Comparison of ENCODE assay signal across 9 cellular contexts in the genomic region with DNA sequence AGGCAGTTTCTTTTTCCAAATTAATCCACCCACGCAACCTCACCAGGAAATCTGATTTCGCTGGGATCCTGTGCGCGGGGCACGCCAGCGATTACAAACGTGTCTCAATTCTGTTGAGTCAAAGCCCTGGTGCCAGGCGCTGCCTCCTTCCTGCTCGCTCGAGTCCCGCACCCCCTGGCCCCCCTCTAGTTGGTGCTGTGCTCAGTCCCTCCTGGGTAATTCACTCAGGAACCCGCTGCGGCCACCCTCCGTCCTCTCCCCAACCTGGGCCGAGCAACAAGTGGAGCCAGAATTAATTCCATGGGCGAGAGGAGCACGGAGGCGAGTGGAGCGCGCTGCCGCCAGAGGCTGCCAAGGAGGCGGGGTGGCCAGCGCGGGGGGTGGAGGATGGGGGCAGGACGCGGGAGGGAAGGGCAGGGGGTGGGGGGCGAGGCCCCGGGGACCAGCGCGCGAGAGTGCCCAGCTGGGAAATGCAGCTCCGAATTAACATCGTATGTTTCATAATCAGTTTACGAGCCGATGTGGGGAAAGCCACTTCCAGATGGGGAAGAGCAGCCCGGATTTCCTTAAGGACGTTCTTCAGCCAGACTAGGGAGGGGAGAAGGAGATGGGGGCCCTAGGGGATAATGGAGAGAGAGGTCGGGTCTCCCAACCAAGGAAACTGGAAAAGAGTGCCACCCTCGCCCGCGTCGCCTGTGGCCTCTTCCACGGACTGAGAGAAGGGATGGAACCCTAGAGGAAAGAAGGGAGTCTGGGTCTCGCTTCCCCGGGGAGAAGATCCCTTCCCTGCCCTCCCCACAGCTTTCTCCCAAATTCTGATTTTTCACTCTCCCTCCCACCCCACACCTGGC. TPM values are rescaled to one million over a fixed set of nuclear protein-coding genes. Genes with fewer than 3 reads are reported as not detected.
DNase-seq lines count a peak whose midpoint lies in the region; ATAC-seq, FAIRE-seq and TF ChIP-seq lines count a peak whose summit lies in the region.
"Had no signal": no experiment of that assay in that cellular context is flagged by ENCODE, and none has a peak within 500 bp of the region (broad histone marks: within the 10 kb centered on the region; RNA-seq: fewer than 3 reads in every experiment).

No MANE protein-coding gene starts in this region.

- CTCF ChIA-PET in BJ (lab: Yijun Ruan, JAX) (interaction anchor here (0.6 to 4.3 kb wide), 8 partner anchors 9 to 499 kb away, joined by 3 to 36 read pairs (median 4); no protein-coding TSS in a partner anchor), SK-N-SH (lab: Yijun Ruan, JAX) (interaction anchor here (1.6 to 1.8 kb wide), 2 partner anchors 240 to 770 kb away, joined by 3 to 4 read pairs; no protein-coding TSS in a partner anchor)

- no peak overlapping the region for H2AFZ ChIP-seq in SK-N-SH (ENCODE audit: low read depth)
- peak overlapping the region; percentile 30 for H2AFZ ChIP-seq in osteoblast (ENCODE audit: low read length)

- ATAC-seq in gastroesophageal sphincter (peak; percentile 24), GM19463 (IDR thresholded peaks at IDR 0.05; ENCODE audit: unreplicated experiment) (no peak), right lobe of liver (no peak)

- DNase-seq in BJ (ENCODE audit: low read depth) (peak; percentile 71), SK-N-SH (peak; percentile 83), osteoblast (ENCODE audit: insufficient read length, low spot score, missing footprints) (peak; percentile 97), GM12891 (ENCODE audit: insufficient read length, low spot score) (no peak), GM19239 (ENCODE audit: insufficient read length, low spot score) (no peak), right lobe of liver (no peak)
- DNase-seq: stimulated activated CD4-positive, alpha-beta T cell treated with anti-CD3 and anti-CD28 coated beads, Interleukin-15, amount 100 ng/mL, for 24 hours had no signal

- H3K27ac ChIP-seq in SK-N-SH (ENCODE audit: low read depth in 2 of 2, low read length in 1 of 2) (peak overlapping the region in 1 of 2 experiments; percentile 77; a peak in 3 of 4 replicates), gastroesophageal sphincter (peak overlapping the region in 3 of 4 donors; percentile 12 to 63 (median 57)), osteoblast (ENCODE audit: low read depth, low read length) (peak overlapping the region; percentile 92), right lobe of liver (no peak overlapping the region)

- H3K9me3 ChIP-seq in SK-N-SH (no peaks in the 10 kb centered on the region), gastroesophageal sphincter (no peaks in the 10 kb centered on the region), osteoblast (ENCODE audit: low read depth, low read length) (no peaks in the 10 kb centered on the region), right lobe of liver (no peaks in the 10 kb centered on the region)

- no peak for FAIRE-seq in GM12891 (lab: Jason Lieb, UNC)
- FAIRE-seq in GM19239 (lab: Jason Lieb, UNC), result no peak

- TF ChIP-seq POLR2A in gastroesophageal sphincter (IDR thresholded peaks at IDR 0.05), result no peak
- no peak for TF ChIP-seq POLR2A in GM12891 (IDR thresholded peaks at IDR 0.05; ENCODE audit: low read depth, low read length)
- no peak for TF ChIP-seq POLR2A in right lobe of liver (IDR thresholded peaks at IDR 0.05)

- H4K20me1 ChIP-seq in SK-N-SH (ENCODE audit: insufficient read depth), result no peaks in the 10 kb centered on the region
- no peaks in the 10 kb centered on the region for H4K20me1 ChIP-seq in osteoblast (ENCODE audit: insufficient read depth, low read length)

- no peaks in the 10 kb centered on the region for H3K27me3 ChIP-seq in BJ (ENCODE audit: control insufficient read depth, insufficient read depth, low read length)
- H3K27me3 ChIP-seq in SK-N-SH (ENCODE audit: insufficient read depth), result no peaks in the 10 kb centered on the region
- peaks cover 39% of the 10 kb centered on the region for H3K27me3 ChIP-seq in gastroesophageal sphincter
- H3K27me3 ChIP-seq in osteoblast (ENCODE audit: insufficient read depth, low read length), result no peaks in the 10 kb centered on the region
- no peaks in the 10 kb centered on the region for H3K27me3 ChIP-seq in right lobe of liver

- H3K4me1 ChIP-seq in SK-N-SH (ENCODE audit: control insufficient read depth in 1 of 2, insufficient read depth in 2 of 2, low read depth in 1 of 2, low read length in 1 of 2), result peaks cover 3 to 16% of the 10 kb centered on the region in 2 experiments; a peak in 2 of 4 replicates
- peaks cover 0 to 64% (median 7%) of the 10 kb centered on the region in 3 donors for H3K4me1 ChIP-seq in gastroesophageal sphincter
- H3K4me1 ChIP-seq in osteoblast (ENCODE audit: insufficient read depth, low read length), result peaks cover 50% of the 10 kb centered on the region
- no peaks in the 10 kb centered on the region for H3K4me1 ChIP-seq in right lobe of liver

- H3K36me3 ChIP-seq in BJ (ENCODE audit: control insufficient read depth, insufficient read depth, low read length) (peaks cover 12% of the 10 kb centered on the region), SK-N-SH (replicated peaks in 1 of 2; ENCODE audit: control insufficient read depth in 1 of 2, insufficient read depth in 2 of 2, low read length in 1 of 2) (peaks cover 15 to 20% of the 10 kb centered on the region in 2 experiments), gastroesophageal sphincter (no peaks in the 10 kb centered on the region), osteoblast (ENCODE audit: insufficient read depth, low read length) (peaks cover 59% of the 10 kb centered on the region), right lobe of liver (no peaks in the 10 kb centered on the region)

- TF ChIP-seq CTCF in BJ (IDR thresholded peaks at IDR 0.05; ENCODE audit: insufficient read depth, low read depth, low read length) (peak; percentile 11; the same call in 1 of the 2 replicates), SK-N-SH (IDR thresholded peaks at IDR 0.05) (peak; percentile 19; the same call in 1 of the 2 replicates), gastroesophageal sphincter (IDR thresholded peaks at IDR 0.05) (peak in 1 of 4 experiments; percentile 19), osteoblast (IDR thresholded peaks at IDR 0.05; ENCODE audit: extremely low read depth, low read depth, low read length) (no peak), right lobe of liver (IDR thresholded peaks at IDR 0.05) (no peak)

- H3F3A ChIP-seq in SK-N-SH (replicated peaks; ENCODE audit: insufficient read depth), result peaks cover 4% of the 10 kb centered on the region

- POLR2A ChIA-PET in BJ (lab: Charles Lee) (interaction anchor here (0.5 to 2.8 kb wide), 7 partner anchors 74 to 760 kb away, joined by 3 to 20 read pairs (median 3); no protein-coding TSS in a partner anchor), SK-N-SH (lab: Yijun Ruan, JAX) (no interaction called here)

- H3K4me3 ChIP-seq in BJ (ENCODE audit: low read depth, low read length), result peak overlapping the region; percentile 68
- H3K4me3 ChIP-seq in SK-N-SH (ENCODE audit: low read depth in 2 of 2, low read length in 1 of 2), result peak overlapping the region; percentile 53 to 68
- H3K4me3 ChIP-seq in gastroesophageal sphincter, result peak overlapping the region; percentile 17 to 91
- peak overlapping the region; percentile 72 for H3K4me3 ChIP-seq in osteoblast (ENCODE audit: insufficient read depth, low read length)
- H3K4me3 ChIP-seq in right lobe of liver, result no peak overlapping the region

- H3K9me2 ChIP-seq in SK-N-SH, result no peaks in the 10 kb centered on the region

- peak overlapping the region; percentile 79 for H3K9ac ChIP-seq in SK-N-SH

- H3K4me2 ChIP-seq in SK-N-SH, result peak overlapping the region; percentile 80
- peak overlapping the region; percentile 97 for H3K4me2 ChIP-seq in osteoblast (ENCODE audit: insufficient read depth, low read length)

- H3K79me2 ChIP-seq in SK-N-SH (ENCODE audit: insufficient read depth) (peaks cover 97% of the 10 kb centered on the region), osteoblast (ENCODE audit: insufficient read depth, low read length) (peaks cover 98% of the 10 kb centered on the region)

- 19% methylated on average over 33 of the region's 45 CpGs for WGBS in SK-N-SH (ENCODE audit: low lambda C conversion rate)
- WGBS in gastroesophageal sphincter (ENCODE audit: low coverage in 1 of 2), 2 donors, result 13 to 17% methylated on average over 13 to 15 of the region's 45 CpGs
- 42% methylated on average over 18 of the region's 45 CpGs for WGBS in right lobe of liver (ENCODE audit: insufficient coverage, low coverage, low lambda C conversion rate, missing lambda C conversion rate)

- no peak for TF ChIP-seq RAD21 in SK-N-SH (IDR thresholded peaks at IDR 0.05; ENCODE audit: low read length)

- no peak for TF ChIP-seq EP300 in SK-N-SH (IDR thresholded peaks at IDR 0.05; ENCODE audit: borderline replicate concordance in 1 of 2, low read depth in 1 of 2, low read length in 1 of 2)
- no peak for TF ChIP-seq EP300 in gastroesophageal sphincter (IDR thresholded peaks at IDR 0.05)

- intact Hi-C loops in right lobe of liver (cut with DNase I), result loop anchor here (10.0 kb wide), 3 partner anchors 264 to 774 kb away; no protein-coding TSS in a partner anchor

TF ChIP-seq in SK-N-SH, 30 proteins besides CTCF, POLR2A, EP300 and RAD21 (continues in another document):
- TF ChIP-seq FOXM1 (IDR thresholded peaks at IDR 0.05; ENCODE audit: low read depth) (no peak), NFIC (IDR thresholded peaks at IDR 0.05; ENCODE audit: borderline replicate concordance) (no peak)

TF ChIP-seq in GM12891, 5 proteins besides CTCF, POLR2A, EP300 and RAD21:
- TF ChIP-seq TAF1 (IDR thresholded peaks at IDR 0.05; ENCODE audit: low read depth, low read length) (no peak), PAX5 (IDR thresholded peaks at IDR 0.05; ENCODE audit: insufficient read depth, low read length, severe bottlenecking) (no peak), POU2F2 (IDR thresholded peaks at IDR 0.05; ENCODE audit: low read depth, low read length) (no peak), SPI1 (IDR thresholded peaks at IDR 0.05; ENCODE audit: low read depth, low read length) (no peak), POLR2AphosphoS5 (IDR thresholded peaks at IDR 0.05; ENCODE audit: low read depth, low read length) (no peak)
TF ChIP-seq in GM12891: peak in this region for 0.

RNA-seq across cellular contexts. Expression of gene WNT5A, which starts 5.8 kb away (rescaled TPM):
- 619 and 627 TPM in 2 replicates for polyA plus RNA-seq in BJ (2011; rRNA removed)
- polyA minus RNA-seq in BJ (2011; rRNA and poly(A)+ RNA removed), result 678 and 907 TPM in 2 replicates
- polyA plus RNA-seq in SK-N-SH (2012; rRNA removed), result 27.1 and 30.7 TPM in 2 replicates
- polyA plus RNA-seq in SK-N-SH (2012; cell fraction: cytosol; rRNA removed), result 13.5 and 23.5 TPM in 2 replicates
- polyA plus RNA-seq in SK-N-SH (2012; cell fraction: nucleus; rRNA removed), result 57.8 and 62.1 TPM in 2 replicates
- total RNA-seq in gastroesophageal sphincter, result 10 to 100 TPM in 2 of 4 donors, 1 to 10 TPM in 2; 3.1 to 46.3 (median 11.3) TPM
- total RNA-seq in osteoblast, result 116 and 145 TPM in 2 replicates
- 0.01 TPM for polyA plus RNA-seq in GM12891 (2012; ENCODE audit: low read depth, missing spikeins)
- total RNA-seq in right lobe of liver, result 1 to 10 TPM in 5 of 6 experiments, under 1 TPM in 1; 0.64 to 3.6 (median 2.4) TPM

Comparison
In these comparisons a context has a peak if more than half of its experiments do, and no peak if none do; other contexts are left out.
1. DNase-seq: peak in BJ (single experiment), SK-N-SH (single experiment) and osteoblast (single experiment); none in GM12891 (single experiment), GM19239 (single experiment) and right lobe of liver (0 of 3).
2. H3K4me3 ChIP-seq: peak in BJ (single experiment), SK-N-SH (2 of 2), gastroesophageal sphincter (2 of 2) and osteoblast (single experiment); none in right lobe of liver (0 of 3).
3. CTCF ChIP-seq: peak in BJ (single experiment) and SK-N-SH (single experiment); none in osteoblast (single experiment) and right lobe of liver (0 of 4).
4. H3K27ac ChIP-seq: peak in gastroesophageal sphincter (3 of 4) and osteoblast (single experiment); none in right lobe of liver (0 of 3).